36 cellular contexts compared by ENCODE assay signal in the genomic region with DNA sequence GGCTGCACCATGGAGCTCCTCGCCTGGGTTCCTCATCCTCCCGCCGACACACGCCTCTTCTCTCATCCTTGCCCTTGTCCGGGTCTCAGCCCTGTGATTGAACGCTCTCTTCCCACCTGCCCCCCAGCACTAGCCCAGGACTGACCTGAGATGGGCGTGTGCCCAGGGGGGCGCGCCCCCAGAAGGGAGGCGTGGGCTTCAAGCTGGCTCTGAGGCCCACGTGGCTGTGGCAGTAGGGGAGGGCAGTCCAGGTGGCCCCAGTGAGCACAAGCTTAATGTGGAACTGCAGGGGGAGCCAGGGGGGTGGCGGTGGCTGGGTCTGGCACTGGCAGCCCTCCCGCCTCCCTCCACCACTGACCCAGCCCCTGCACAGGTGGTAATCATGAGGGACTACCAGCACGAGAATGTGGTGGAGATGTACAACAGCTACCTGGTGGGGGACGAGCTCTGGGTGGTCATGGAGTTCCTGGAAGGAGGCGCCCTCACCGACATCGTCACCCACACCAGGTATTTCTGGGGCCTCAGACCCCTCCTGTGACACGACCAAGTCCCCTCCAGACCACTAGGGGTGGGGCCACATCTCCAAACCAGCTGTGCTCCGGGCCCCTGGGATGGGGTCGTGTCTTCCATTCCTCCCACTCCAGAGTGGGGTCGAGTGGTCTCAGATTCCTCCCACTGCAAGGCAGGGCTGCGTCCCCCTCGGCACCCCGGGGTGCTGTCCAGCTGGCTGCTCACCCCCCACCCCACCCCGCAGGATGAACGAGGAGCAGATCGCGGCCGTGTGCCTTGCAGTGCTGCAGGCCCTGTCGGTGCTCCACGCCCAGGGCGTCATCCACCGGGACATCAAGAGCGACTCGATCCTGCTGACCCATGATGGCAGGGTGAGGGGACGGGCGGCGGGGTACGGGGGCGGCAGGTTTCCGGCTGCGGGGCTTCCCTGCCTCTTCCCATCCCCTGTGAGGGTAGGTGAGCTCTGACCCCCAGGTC. TPM values are rescaled to one million over a fixed set of nuclear protein-coding genes. Genes with fewer than 3 reads are reported as not detected.
"Had no signal": no experiment of that assay in that cellular context is flagged by ENCODE, and none has a peak within 500 bp of the region (broad histone marks: within the 10 kb centered on the region; RNA-seq: fewer than 3 reads in every experiment).

No MANE protein-coding gene starts in this region.

- H3K27ac Mint-ChIP-seq: activated CD4-positive, alpha-beta memory T cell treated with anti-CD3 and anti-CD28 coated beads, Interleukin-2, amount 10 ng/mL, durations not matched to agents 7 days and 5 days; activated CD4-positive, alpha-beta T cell treated with anti-CD3 and anti-CD28 coated beads for 36 hours; activated CD4-positive, alpha-beta T cell treated with anti-CD3 and anti-CD28 coated beads, Interleukin-2, amount 10 ng/mL, durations not matched to agents 24 days and 14 days; activated naive CD4-positive, alpha-beta T cell treated with anti-CD3 and anti-CD28 coated beads, Interleukin-2, amount 10 ng/mL, durations not matched to agents 7 days and 5 days; activated naive CD4-positive, alpha-beta T cell treated with anti-CD3 and anti-CD28 coated beads, Interleukin-2, amount 50 U/mL, for 72 hours; activated naive CD8-positive, alpha-beta T cell treated with anti-CD3 and anti-CD28 coated beads, Interleukin-2, amount 10 ng/mL, durations not matched to agents 7 days and 5 days; activated T-cell treated with anti-CD3 and anti-CD28 coated beads, Interleukin-2, amount 50 U/mL, for 24 hours; activated T-cell treated with anti-CD3 and anti-CD28 coated beads, Interleukin-2, amount 50 U/mL, for 72 hours; T-helper 17 cell; T-helper 2 cell treated with Interferon-gamma antibody and Interleukin-4, amounts not matched to agents 5 μg/mL and 100 μg/mL, for 36 hours had no signal

- H3K4me1 Mint-ChIP-seq: activated CD4-positive, alpha-beta memory T cell treated with anti-CD3 and anti-CD28 coated beads, Interleukin-2, amount 10 ng/mL, durations not matched to agents 7 days and 5 days; activated CD4-positive, alpha-beta T cell treated with anti-CD3 and anti-CD28 coated beads for 36 hours; activated CD4-positive, alpha-beta T cell treated with anti-CD3 and anti-CD28 coated beads, Interleukin-2, amount 10 ng/mL, durations not matched to agents 24 days and 14 days; activated naive CD4-positive, alpha-beta T cell treated with anti-CD3 and anti-CD28 coated beads, Interleukin-2, amount 10 ng/mL, durations not matched to agents 7 days and 5 days; activated naive CD8-positive, alpha-beta T cell treated with anti-CD3 and anti-CD28 coated beads, Interleukin-2, amount 10 ng/mL, durations not matched to agents 7 days and 5 days; brain had no signal

- H3K4me1 ChIP-seq: breast epithelium, heart right ventricle had no signal

- H3K36me3 Mint-ChIP-seq: activated naive CD4-positive, alpha-beta T cell treated with anti-CD3 and anti-CD28 coated beads, Interleukin-2, amount 50 U/mL, for 72 hours; activated naive CD8-positive, alpha-beta T cell treated with anti-CD3 and anti-CD28 coated beads, Interleukin-2, amount 10 ng/mL, durations not matched to agents 7 days and 5 days had no signal

- H3K4me3 Mint-ChIP-seq: activated CD4-positive, alpha-beta memory T cell treated with anti-CD3 and anti-CD28 coated beads, Interleukin-2, amount 10 ng/mL, durations not matched to agents 7 days and 5 days; activated CD4-positive, alpha-beta T cell treated with anti-CD3 and anti-CD28 coated beads for 36 hours; activated CD4-positive, alpha-beta T cell treated with anti-CD3 and anti-CD28 coated beads, Interleukin-2, amount 10 ng/mL, durations not matched to agents 24 days and 14 days; activated naive CD4-positive, alpha-beta T cell treated with anti-CD3 and anti-CD28 coated beads, Interleukin-2, amount 10 ng/mL, durations not matched to agents 7 days and 5 days; activated naive CD8-positive, alpha-beta T cell treated with anti-CD3 and anti-CD28 coated beads, Interleukin-2, amount 10 ng/mL, durations not matched to agents 7 days and 5 days; activated T-cell treated with anti-CD3 and anti-CD28 coated beads, Interleukin-2, amount 50 U/mL, for 24 hours; activated T-cell treated with anti-CD3 and anti-CD28 coated beads, Interleukin-2, amount 50 U/mL, for 72 hours; brain; T-helper 17 cell; T-helper 2 cell treated with Interferon-gamma antibody and Interleukin-4, amounts not matched to agents 5 μg/mL and 100 μg/mL, for 36 hours had no signal

- H3K27ac ChIP-seq: ascending aorta, breast epithelium, epithelial cell of prostate, esophagus squamous epithelium, gastroesophageal sphincter, heart right ventricle had no signal

- H3K27me3 Mint-ChIP-seq: activated CD4-positive, alpha-beta memory T cell treated with anti-CD3 and anti-CD28 coated beads, Interleukin-2, amount 10 ng/mL, durations not matched to agents 7 days and 5 days; activated CD4-positive, alpha-beta T cell treated with anti-CD3 and anti-CD28 coated beads for 36 hours; activated CD4-positive, alpha-beta T cell treated with anti-CD3 and anti-CD28 coated beads, Interleukin-2, amount 10 ng/mL, durations not matched to agents 24 days and 14 days; activated naive CD4-positive, alpha-beta T cell treated with anti-CD3 and anti-CD28 coated beads, Interleukin-2, amount 10 ng/mL, durations not matched to agents 7 days and 5 days; activated naive CD8-positive, alpha-beta T cell treated with anti-CD3 and anti-CD28 coated beads, Interleukin-2, amount 10 ng/mL, durations not matched to agents 7 days and 5 days; activated T-cell treated with anti-CD3 and anti-CD28 coated beads, Interleukin-2, amount 50 U/mL, for 24 hours; brain; T-helper 17 cell had no signal

- H3K4me3 ChIP-seq: ascending aorta, breast epithelium, esophagus squamous epithelium, gastroesophageal sphincter, heart right ventricle had no signal

- H3K9me3 Mint-ChIP-seq: activated CD4-positive, alpha-beta memory T cell treated with anti-CD3 and anti-CD28 coated beads, Interleukin-2, amount 10 ng/mL, durations not matched to agents 7 days and 5 days; activated CD4-positive, alpha-beta T cell treated with anti-CD3 and anti-CD28 coated beads, Interleukin-2, amount 10 ng/mL, durations not matched to agents 24 days and 14 days; activated naive CD4-positive, alpha-beta T cell treated with anti-CD3 and anti-CD28 coated beads, Interleukin-2, amount 10 ng/mL, durations not matched to agents 7 days and 5 days; activated naive CD4-positive, alpha-beta T cell treated with anti-CD3 and anti-CD28 coated beads, Interleukin-2, amount 50 U/mL, for 72 hours; activated naive CD8-positive, alpha-beta T cell treated with anti-CD3 and anti-CD28 coated beads, Interleukin-2, amount 10 ng/mL, durations not matched to agents 7 days and 5 days; activated T-cell treated with anti-CD3 and anti-CD28 coated beads, Interleukin-2, amount 50 U/mL, for 24 hours; activated T-cell treated with anti-CD3 and anti-CD28 coated beads, Interleukin-2, amount 50 U/mL, for 72 hours; brain; T-helper 2 cell treated with Interferon-gamma antibody and Interleukin-4, amounts not matched to agents 5 μg/mL and 100 μg/mL, for 36 hours had no signal

- DNase-seq: activated CD4-positive, alpha-beta memory T cell treated with anti-CD3 and anti-CD28 coated beads, Interleukin-2, amount 10 ng/mL, durations not matched to agents 7 days and 5 days; activated CD4-positive, alpha-beta T cell treated with anti-CD3 and anti-CD28 coated beads for 36 hours; activated CD4-positive, alpha-beta T cell treated with anti-CD3 and anti-CD28 coated beads, Interleukin-2, amount 10 ng/mL, durations not matched to agents 24 days and 14 days; activated CD4-positive, CD25-positive, alpha-beta regulatory T cell; activated CD4-positive, CD25-positive, alpha-beta regulatory T cell treated with anti-CD3 and anti-CD28 coated beads, Interleukin-2, amount 50 U/mL, for 72 hours; activated CD8-positive, alpha-beta memory T cell treated with anti-CD3 and anti-CD28 coated beads, Interleukin-2, amount 50 U/mL, for 48 hours; activated gamma-delta T cell; activated naive CD4-positive, alpha-beta T cell; activated naive CD4-positive, alpha-beta T cell treated with anti-CD3 and anti-CD28 coated beads, Interleukin-2, amount 10 ng/mL, durations not matched to agents 7 days and 5 days; activated naive CD8-positive, alpha-beta T cell treated with anti-CD3 and anti-CD28 coated beads, Interleukin-2, amount 10 ng/mL, durations not matched to agents 7 days and 5 days; activated T-cell treated with anti-CD3 and anti-CD28 coated beads for 4 hours; activated T-cell treated with anti-CD3 and anti-CD28 coated beads, Interleukin-2, amount 50 U/mL, for 24 hours; activated T-cell treated with anti-CD3 and anti-CD28 coated beads, Interleukin-2, amount 50 U/mL, for 72 hours; caudate nucleus; effector CD8-positive, alpha-beta T cell; esophagus squamous epithelium; foreskin melanocyte; heart right ventricle; T-helper 1 cell; T-helper 17 cell; T1000 had no signal

- H3K9me3 ChIP-seq: ascending aorta, breast epithelium, esophagus squamous epithelium, gastroesophageal sphincter, heart right ventricle had no signal

- FAIRE-seq: colon, endometrium, endothelial cell of umbilical vein had no signal

- H3K27me3 ChIP-seq: ascending aorta, breast epithelium, esophagus squamous epithelium, gastroesophageal sphincter, heart right ventricle had no signal

RNA-seq across cellular contexts. Expression of a gene that starts 21.9 kb away (rescaled TPM):
- total RNA-seq: activated CD4-positive, alpha-beta memory T cell treated with anti-CD3 and anti-CD28 coated beads, Interleukin-2, amount 10 ng/mL, durations not matched to agents 7 days and 5 days; activated CD4-positive, alpha-beta T cell treated with anti-CD3 and anti-CD28 coated beads for 36 hours; activated CD4-positive, alpha-beta T cell treated with anti-CD3 and anti-CD28 coated beads, Interleukin-2, amount 10 ng/mL, durations not matched to agents 24 days and 14 days; activated naive CD4-positive, alpha-beta T cell treated with anti-CD3 and anti-CD28 coated beads, Interleukin-2, amount 50 U/mL, for 72 hours; activated naive CD8-positive, alpha-beta T cell treated with anti-CD3 and anti-CD28 coated beads, Interleukin-2, amount 10 ng/mL, durations not matched to agents 7 days and 5 days; activated T-cell treated with anti-CD3 and anti-CD28 coated beads, Interleukin-2, amount 50 U/mL, for 72 hours; ascending aorta; chondrocyte; dermis microvascular lymphatic vessel endothelial cell; endothelial cell of umbilical vein; fibroblast of lung; fibroblast of villous mesenchyme; glomerular endothelial cell; heart right ventricle; T-helper 17 cell had no signal
- polyA plus RNA-seq: fibroblast of lung had no signal

RNA-seq across cellular contexts. Expression of a gene that starts 29.2 kb away (rescaled TPM):
- total RNA-seq: activated CD4-positive, alpha-beta memory T cell treated with anti-CD3 and anti-CD28 coated beads, Interleukin-2, amount 10 ng/mL, durations not matched to agents 7 days and 5 days; activated CD4-positive, alpha-beta T cell treated with anti-CD3 and anti-CD28 coated beads for 36 hours; activated CD4-positive, alpha-beta T cell treated with anti-CD3 and anti-CD28 coated beads, Interleukin-2, amount 10 ng/mL, durations not matched to agents 24 days and 14 days; activated naive CD4-positive, alpha-beta T cell treated with anti-CD3 and anti-CD28 coated beads, Interleukin-2, amount 50 U/mL, for 72 hours; activated naive CD8-positive, alpha-beta T cell treated with anti-CD3 and anti-CD28 coated beads, Interleukin-2, amount 10 ng/mL, durations not matched to agents 7 days and 5 days; activated T-cell treated with anti-CD3 and anti-CD28 coated beads, Interleukin-2, amount 50 U/mL, for 72 hours; ascending aorta; breast epithelium; chondrocyte; dermis microvascular lymphatic vessel endothelial cell; endothelial cell of umbilical vein; esophagus squamous epithelium; fibroblast of lung; fibroblast of villous mesenchyme; gastroesophageal sphincter; glomerular endothelial cell; T-helper 17 cell had no signal
- polyA plus RNA-seq: endothelial cell of umbilical vein, fibroblast of lung, heart right ventricle had no signal
